18 cellular contexts compared by ENCODE assay signal in the genomic region with DNA sequence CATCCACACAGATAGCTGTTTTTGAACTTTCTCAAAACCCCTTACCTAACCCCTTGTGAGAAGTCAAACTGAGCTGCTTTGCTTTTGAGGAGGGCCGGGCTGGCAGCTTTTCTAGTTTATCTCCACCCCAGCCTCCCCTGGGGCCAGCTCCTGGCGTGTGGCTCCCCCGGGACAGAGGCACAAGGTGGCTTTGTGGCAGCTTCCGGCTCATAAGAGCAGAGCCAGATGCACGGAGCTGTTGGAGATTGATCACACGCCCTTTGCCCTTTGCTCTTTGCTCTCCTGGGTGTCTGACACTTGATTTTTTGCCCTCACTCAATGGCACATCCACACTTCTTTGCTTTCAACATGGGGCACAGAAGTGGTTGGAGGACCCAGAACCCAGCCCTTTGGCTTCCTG. TPM values are rescaled to one million over a fixed set of nuclear protein-coding genes. Genes with fewer than 3 reads are reported as not detected.
DNase-seq lines count a peak whose midpoint lies in the region; ATAC-seq and TF ChIP-seq lines count a peak whose summit lies in the region.
"Had no signal": no experiment of that assay in that cellular context is flagged by ENCODE, and none has a peak within 500 bp of the region (broad histone marks: within the 10 kb centered on the region; RNA-seq: fewer than 3 reads in every experiment).

No MANE protein-coding gene starts in this region.

- no peak for TF ChIP-seq CTCF in sigmoid colon (IDR thresholded peaks at IDR 0.05)

- H3K36me3 ChIP-seq in iPS-15b (ENCODE audit: control insufficient read depth, insufficient read depth, low read length) (no peaks in the 10 kb centered on the region), sigmoid colon (no peaks in the 10 kb centered on the region)

- H3K9ac ChIP-seq in iPS-15b (ENCODE audit: low read depth, low read length) = peak overlapping the region; percentile 5

- ATAC-seq in GM21786 (IDR thresholded peaks at IDR 0.05; ENCODE audit: unreplicated experiment) (peak; percentile 51), GM18498 (IDR thresholded peaks at IDR 0.05; ENCODE audit: unreplicated experiment) (no peak)
- ATAC-seq: stimulated activated naive CD8-positive, alpha-beta T cell treated with anti-CD3 and anti-CD28 coated beads, Interleukin-15, Interleukin-2, amounts not matched to agents 100 U/mL and 50 U/mL, for 24 hours had no signal

- TF ChIP-seq POLR2A in sigmoid colon (IDR thresholded peaks at IDR 0.05) = no peak

- H3K9me3 ChIP-seq in iPS-15b (ENCODE audit: control insufficient read depth, insufficient read depth, low read length) = no peaks in the 10 kb centered on the region
- H3K9me3 ChIP-seq in sigmoid colon = peaks cover 0 to 2% (median 0%) of the 10 kb centered on the region in 4 donors

- intact Hi-C loops in sigmoid colon (cut with DNase I) = no loop called here

- no peaks in the 10 kb centered on the region for H3K27me3 ChIP-seq in iPS-15b (ENCODE audit: control insufficient read depth, insufficient read depth, low read length)
- H3K27me3 ChIP-seq in sigmoid colon = no peaks in the 10 kb centered on the region

- WGBS in sigmoid colon, 2 donors = 12 to 52% methylated on average over 6 of the region's 6 CpGs

- H3K4me1 ChIP-seq in iPS-15b (ENCODE audit: control insufficient read depth, insufficient read depth, low read length) = peaks cover 30% of the 10 kb centered on the region
- peaks cover 0 to 55% (median 29%) of the 10 kb centered on the region in 4 donors for H3K4me1 ChIP-seq in sigmoid colon

- peak overlapping the region in 3 of 4 donors; percentile 23 to 93 (median 88) for H3K27ac ChIP-seq in sigmoid colon
- H3K27ac ChIP-seq: coronary artery had no signal

- H3K4me3 ChIP-seq in iPS-15b (ENCODE audit: low read depth, low read length) (no peak overlapping the region), sigmoid colon (no peak overlapping the region)
- H3K4me3 ChIP-seq: coronary artery had no signal

- TF ChIP-seq EP300 in sigmoid colon (IDR thresholded peaks at IDR 0.05) = no peak

- peak; percentile 19 to 85 for DNase-seq in NCI-H526 (lab: John Stamatoyannopoulos, UW)
- no peak for DNase-seq in sigmoid colon
- DNase-seq in COLO829 (ENCODE audit: low spot score) = no peak
- DNase-seq in T-helper 2 cell = no peak
- DNase-seq in SKM-1 treated with dmso at 0.1 percent for 144 hours (lab: John Stamatoyannopoulos, UW; ENCODE audit: unreplicated experiment) = no peak
- DNase-seq: activated CD4-positive, alpha-beta T cell treated with anti-CD3 and anti-CD28 coated beads for 48 hours; activated T-cell treated with anti-CD3 and anti-CD28 coated beads, Interleukin-2, amount 50 U/mL, for 24 hours; C1 segment of cervical spinal cord; NCI-H1694 treated with DMSO at 0.1 percent for 48 hours; retina; stimulated activated naive CD8-positive, alpha-beta T cell treated with anti-CD3 and anti-CD28 coated beads, Interleukin-15, Interleukin-2, amounts not matched to agents 100 U/mL and 50 U/mL, for 24 hours had no signal

RNA-seq across cellular contexts. Expression of a gene that starts 25.0 kb away (rescaled TPM):
- total RNA-seq in sigmoid colon = not detected
- polyA plus RNA-seq in sigmoid colon = not detected
- total RNA-seq: mesenteric fat pad; T-helper 1 cell treated with Interleukin-12 subunit alpha and Interleukin-12 subunit beta and Interleukin-4 antibody, amounts not matched to agents 30 ng/mL and 1 ng/mL, for 36 hours had no signal
- polyA plus RNA-seq: adipose tissue had no signal

RNA-seq across cellular contexts. Expression of a gene that starts 59.1 kb away (rescaled TPM):
- total RNA-seq in sigmoid colon = 10 to 100 TPM; 32.9 to 96.4 (median 47.5) TPM
- 10 to 100 TPM in 1 of 3 donors, 1 to 10 TPM in 2; 6.9 to 18.0 (median 7.8) TPM for polyA plus RNA-seq in sigmoid colon

Comparison
In these comparisons a context has a peak if more than half of its experiments do, and no peak if none do; other contexts are left out.
1. DNase-seq: peak in NCI-H526 (2 of 2); none in sigmoid colon (single experiment), COLO829 (single experiment), T-helper 2 cell (0 of 5) and SKM-1 treated with dmso at 0.1 percent for 144 hours (single experiment).